ENCODE assay signal across 11 cellular contexts in the genomic region with DNA sequence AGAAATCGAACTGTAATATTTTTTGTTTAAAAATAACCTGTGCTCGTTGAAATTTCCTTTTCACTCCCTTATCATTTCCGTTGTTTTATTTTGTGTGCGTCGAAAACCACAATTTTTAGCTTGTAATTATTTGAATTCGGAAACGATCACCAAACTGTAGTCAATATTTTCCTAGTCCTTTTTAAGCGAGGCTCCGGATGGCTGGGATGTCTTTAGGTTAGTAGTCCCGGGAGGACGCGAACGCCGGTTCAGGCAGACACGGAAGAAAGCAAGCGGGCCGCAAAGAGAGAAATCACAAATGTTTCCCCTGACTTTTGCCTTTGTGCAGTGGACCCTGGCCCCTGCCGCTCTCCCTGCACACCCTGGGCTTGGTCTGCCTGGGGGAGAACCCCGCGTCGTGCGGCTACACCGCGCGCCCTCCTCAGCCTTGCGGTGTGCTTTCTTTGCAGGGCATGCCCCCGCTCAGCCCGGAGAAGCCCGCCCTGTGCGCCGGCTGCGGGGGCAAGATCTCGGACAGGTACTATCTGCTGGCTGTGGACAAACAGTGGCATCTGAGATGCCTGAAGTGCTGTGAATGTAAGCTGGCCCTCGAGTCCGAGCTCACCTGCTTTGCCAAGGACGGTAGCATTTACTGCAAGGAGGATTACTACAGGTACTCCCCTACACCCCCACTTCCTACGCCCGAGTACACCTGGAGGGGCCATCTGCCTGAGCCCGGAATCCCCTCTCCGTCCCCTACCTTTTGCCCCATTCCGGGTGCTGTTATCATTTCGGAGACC. TPM values are rescaled to one million over a fixed set of nuclear protein-coding genes. Genes with fewer than 3 reads are reported as not detected.
DNase-seq lines count a peak whose midpoint lies in the region; ATAC-seq, FAIRE-seq and TF ChIP-seq lines count a peak whose summit lies in the region.
"Had no signal": no experiment of that assay in that cellular context is flagged by ENCODE, and none has a peak within 500 bp of the region (broad histone marks: within the 10 kb centered on the region; RNA-seq: fewer than 3 reads in every experiment).

No MANE protein-coding gene starts in this region.

- peak overlapping the region; percentile 43 to 84 (median 75) for H3K4me3 Mint-ChIP-seq in CD8-positive, alpha-beta memory T cell
- H3K4me3 Mint-ChIP-seq in HFFc6, result peak overlapping the region; percentile 98

- 15% methylated on average over 42 of the region's 42 CpGs for WGBS in K562 (ENCODE audit: insufficient coverage, low coverage, missing lambda C conversion rate)

- H3K36me3 ChIP-seq in CD8-positive, alpha-beta memory T cell (ENCODE audit: insufficient read depth, low read length), result no peaks in the 10 kb centered on the region
- H3K36me3 ChIP-seq in K562 (ENCODE audit: control insufficient read depth, insufficient read depth, low read length), result no peaks in the 10 kb centered on the region
- no peaks in the 10 kb centered on the region for H3K36me3 ChIP-seq in neural cell (ENCODE audit: insufficient read depth, low read length)

- H3K79me2 ChIP-seq in K562 (ENCODE audit: control insufficient read depth, insufficient read depth, low read length), result no peaks in the 10 kb centered on the region
- H3K79me2 ChIP-seq in neural cell (replicated peaks; ENCODE audit: insufficient read depth, low read length), result no peaks in the 10 kb centered on the region

- H3K4me2 ChIP-seq in K562 (ENCODE audit: insufficient read depth, low read length) (peak overlapping the region; percentile 53), neural cell (ENCODE audit: low read length) (no peak overlapping the region)

- H3K36me3 Mint-ChIP-seq in CD8-positive, alpha-beta memory T cell, result no peaks in the 10 kb centered on the region
- peaks cover 66% of the 10 kb centered on the region for H3K36me3 Mint-ChIP-seq in HFFc6 (ENCODE audit: low read depth)

- no peaks in the 10 kb centered on the region for H3K9me3 ChIP-seq in CD8-positive, alpha-beta memory T cell (ENCODE audit: low read length)
- H3K9me3 ChIP-seq in K562 (replicated peaks; ENCODE audit: control insufficient read depth, insufficient read depth, low read depth, low read length) (no peaks in the 10 kb centered on the region), neural cell (ENCODE audit: low read length) (no peaks in the 10 kb centered on the region)

- FAIRE-seq in K562 (lab: Jason Lieb, UNC), result no peak

- H3K4me1 ChIP-seq in CD8-positive, alpha-beta memory T cell (ENCODE audit: insufficient read depth, low read length), result peaks cover 49% of the 10 kb centered on the region
- H3K4me1 ChIP-seq in K562 (replicated peaks in 1 of 2; ENCODE audit: control insufficient read depth in 2 of 2, insufficient read depth in 2 of 2, low read length in 2 of 2), result peaks cover 10 to 33% of the 10 kb centered on the region in 2 experiments; a peak in 4 of 5 replicates

- BruUV-seq in K562 (replicated peaks; lab: Mats Ljungman, UMichigan), result no TSS peak

- in situ Hi-C loops in K562 (cut with MboI), result loop anchor here (5.0 kb wide), 1 partner anchor 397 kb away; no protein-coding TSS in a partner anchor

- H2AFZ ChIP-seq in K562 (ENCODE audit: low read depth, low read length) (no peak overlapping the region), neural cell (ENCODE audit: low read depth, low read length) (no peak overlapping the region)

- DNase-seq in CD8-positive, alpha-beta memory T cell, result no peak
- DNase-seq in HFFc6 (no peak), K562 (ENCODE audit: extremely low read depth in 1 of 4, low spot score in 3 of 4) (no peak), superior temporal gyrus (ENCODE audit: extremely low spot score) (no peak), DMS114 treated with DMSO at 0.1 percent for 48 hours (lab: John Stamatoyannopoulos, UW; ENCODE audit: unreplicated experiment) (no peak), NCI-H524 (lab: John Stamatoyannopoulos, UW) (no peak)
- DNase-seq: NCI-H510A had no signal

- ATAC-seq in K562, result peak; percentile 22
- ATAC-seq in GM18505 (IDR thresholded peaks at IDR 0.05; ENCODE audit: unreplicated experiment), result no peak

- peaks cover 75 to 91% of the 10 kb centered on the region in 2 donors for H3K27me3 Mint-ChIP-seq in CD8-positive, alpha-beta memory T cell
- H3K27me3 Mint-ChIP-seq in HFFc6 (ENCODE audit: insufficient read depth), result peaks cover 5% of the 10 kb centered on the region

- TF ChIP-seq EP300 in K562 (IDR thresholded peaks at IDR 0.05; ENCODE audit: low read length), result no peak
- no peak for TF ChIP-seq EP300 in neural cell (conservative IDR thresholded peaks at IDR 0.05; ENCODE audit: poor library complexity, severe bottlenecking)

- POLR2A ChIA-PET in CD8-positive, alpha-beta memory T cell (lab: Charles Lee), result interaction anchor here (2.3 kb wide), 1 partner anchor 13 kb away, joined by 7 read pairs; no protein-coding TSS in a partner anchor
- POLR2A ChIA-PET in K562 (lab: Yijun Ruan, JAX), result interaction anchor here (0.7 to 0.8 kb wide), 2 partner anchors 17 to 75 kb away, joined by 3 to 4 read pairs; no protein-coding TSS in a partner anchor

- no peaks in the 10 kb centered on the region for H3F3A ChIP-seq in neural cell (ENCODE audit: insufficient read depth, low read length, poor library complexity, severe bottlenecking)

- H4K20me1 ChIP-seq in K562 (replicated peaks; ENCODE audit: control insufficient read depth, insufficient read depth, low read length), result no peaks in the 10 kb centered on the region
- no peaks in the 10 kb centered on the region for H4K20me1 ChIP-seq in neural cell (ENCODE audit: insufficient read depth)

- TF ChIP-seq POLR2A in K562 (conservative IDR thresholded peaks at IDR 0.05) (no peak), GM18505 (IDR thresholded peaks at IDR 0.05; ENCODE audit: borderline replicate concordance, extremely low read depth, insufficient read depth, insufficient read length) (no peak)

- peaks cover 0 to 15% (median 3%) of the 10 kb centered on the region in 5 donors for H3K9me3 Mint-ChIP-seq in CD8-positive, alpha-beta memory T cell
- no peaks in the 10 kb centered on the region for H3K9me3 Mint-ChIP-seq in HFFc6

- TF ChIP-seq RAD21 in K562 (CRISPR knock-in tag; conservative IDR thresholded peaks at IDR 0.05 in 1 of 2, IDR thresholded peaks at IDR 0.05 in 1 of 2), result no peak
- no peak for TF ChIP-seq RAD21 in neural cell (conservative IDR thresholded peaks at IDR 0.05)

- H3K4me3 ChIP-seq in CD8-positive, alpha-beta memory T cell (ENCODE audit: low read length), result no peak overlapping the region
- H3K4me3 ChIP-seq in K562 (no peak overlapping the region), neural cell (ENCODE audit: low read length) (peak overlapping the region; percentile 30)

- peak overlapping the region in 1 of 2 experiments; percentile 41; a peak in 1 of 4 replicates for H3K9ac ChIP-seq in K562 (ENCODE audit: insufficient read depth in 1 of 2, low read depth in 2 of 2, low read length in 2 of 2)
- no peak overlapping the region for H3K9ac ChIP-seq in neural cell (ENCODE audit: low read length)

- peaks cover 53 to 62% (median 62%) of the 10 kb centered on the region in 3 donors for H3K4me1 Mint-ChIP-seq in CD8-positive, alpha-beta memory T cell
- peaks cover 62% of the 10 kb centered on the region for H3K4me1 Mint-ChIP-seq in HFFc6 (ENCODE audit: low read depth)

- H3K9me2 ChIP-seq in neural cell (ENCODE audit: insufficient read depth, low read length), result no peaks in the 10 kb centered on the region

- intact Hi-C loops in K562 (cut with micrococcal nuclease), result loop anchor here (5.0 to 10.0 kb wide), 5 partner anchors 142 to 585 kb away; a partner anchor contains a TSS

- peaks cover 77% of the 10 kb centered on the region for H3K27me3 ChIP-seq in CD8-positive, alpha-beta memory T cell (ENCODE audit: insufficient read depth, low read length, poor library complexity, severe bottlenecking)
- H3K27me3 ChIP-seq in K562 (ENCODE audit: control insufficient read depth in 2 of 2, insufficient read depth in 2 of 2, low read length in 2 of 2), result peaks cover 64 to 75% of the 10 kb centered on the region in 2 experiments
- H3K27me3 ChIP-seq in neural cell (ENCODE audit: insufficient read depth, low read depth, low read length), result peaks cover 80% of the 10 kb centered on the region

- no peak for TF ChIP-seq CTCF in HFFc6 (IDR thresholded peaks at IDR 0.05)
- no peak for TF ChIP-seq CTCF in K562 (IDR thresholded peaks at IDR 0.05 in 2 of 3, conservative IDR thresholded peaks at IDR 0.05 in 1 of 3; ENCODE audit: insufficient read depth in 2 of 3, low read depth in 1 of 3, low read length in 3 of 3)
- TF ChIP-seq CTCF in neural cell (IDR thresholded peaks at IDR 0.05; ENCODE audit: poor library complexity, severe bottlenecking), result no peak

- no peaks in the 10 kb centered on the region for H3K9me1 ChIP-seq in K562 (ENCODE audit: control insufficient read depth, insufficient read depth, low read length)

- H3K27ac Mint-ChIP-seq in CD8-positive, alpha-beta memory T cell, result peak overlapping the region in 1 of 8 donors; percentile 82
- peak overlapping the region; percentile 89 for H3K27ac Mint-ChIP-seq in HFFc6

- CTCF ChIA-PET in CD8-positive, alpha-beta memory T cell (lab: Charles Lee), result interaction anchor here (0.5 kb wide), 1 partner anchor 794 kb away, joined by 3 read pairs; no protein-coding TSS in a partner anchor
- CTCF ChIA-PET in K562 (lab: Yijun Ruan, JAX; ENCODE audit: low intra/inter-chr PET ratio), result interaction anchor here (0.7 kb wide), 1 partner anchor 227 kb away, joined by 3 read pairs; no protein-coding TSS in a partner anchor

- no peak overlapping the region for H3K27ac ChIP-seq in CD8-positive, alpha-beta memory T cell (ENCODE audit: low read depth, low read length)
- H3K27ac ChIP-seq in K562 (ENCODE audit: extremely low read depth, low read depth, low read length) (no peak overlapping the region), neural cell (ENCODE audit: low read length) (no peak overlapping the region)

RNA-seq across cellular contexts. Expression of a gene that starts 2.5 kb away (rescaled TPM):
- total RNA-seq in CD8-positive, alpha-beta memory T cell, result under 1 TPM in 1 of 2 experiments, not detected in 1; 0.07 TPM
- not detected for polyA plus RNA-seq in CD8-positive, alpha-beta memory T cell
- 100 to 1,000 TPM; 126 to 183 (median 174) TPM for total RNA-seq in HFFc6 (2021; fragmentation: NEBNext Ultra II Directional; extraction: Animal tissue kit (Norgen Biotek cat#: 25700))
- total RNA-seq in K562 (2011; cell fraction: chromatin; rRNA removed; ENCODE audit: low replicate concordance), result not detected in 2 replicates
- not detected in 2 replicates for total RNA-seq in K562 (2011; cell fraction: nucleolus; rRNA removed)
- total RNA-seq in K562 (2011; cell fraction: nucleoplasm; rRNA removed), result not detected in 2 replicates
- total RNA-seq in K562 (2014; rRNA removed) (not detected in 2 replicates), K562 (2014; rRNA removed; fragmentation: Illumina TruSeq; extraction: Trizol) (not detected in 2 replicates), K562 (2015; rRNA removed; fragmentation: Illumina TruSeq; extraction: Trizol) (0.04 TPM in 1 of 2 replicates, not detected in the other), K562 (2021) (not detected in 2 replicates)
- polyA plus RNA-seq in K562 (2011; rRNA removed) (not detected in 2 replicates), K562 (2014; fragmentation: Illumina TruSeq; extraction: Trizol) (not detected in 2 replicates), K562 (2014; fragmentation: Nextera tagmentation; extraction: Ambion mirVana) (under 1 TPM; 0.03 TPM), K562 (2014; rRNA removed) (0.21 TPM in 1 of 2 replicates, not detected in the other), neural cell (0.37 and 1.3 TPM in 2 replicates)
- not detected in 2 replicates for polyA plus RNA-seq in K562 (2011; cell fraction: cytosol; rRNA removed)
- polyA plus RNA-seq in K562 (2011; cell fraction: nucleus; rRNA removed), result not detected in 2 replicates
- polyA plus RNA-seq in K562 (2012), result 0.04 and 0.37 TPM in 2 replicates
- polyA minus RNA-seq in K562 (2011; rRNA and poly(A)+ RNA removed), result not detected in 2 replicates
- polyA minus RNA-seq in K562 (2011; cell fraction: cytosol; rRNA and poly(A)+ RNA removed), result not detected in 2 replicates
- polyA minus RNA-seq in K562 (2011; cell fraction: nucleus; rRNA and poly(A)+ RNA removed), result not detected in 2 replicates
- 0.69 and 2.2 TPM in 2 replicates for polyA minus RNA-seq in neural cell
- total RNA-seq: dermis microvascular lymphatic vessel endothelial cell, LHCN-M2 had no signal

RNA-seq across cellular contexts. Expression of a gene that starts 17.3 kb away (rescaled TPM):
- 1 to 10 TPM; 2.9 TPM for total RNA-seq in CD8-positive, alpha-beta memory T cell
- polyA plus RNA-seq in CD8-positive, alpha-beta memory T cell, result not detected
- total RNA-seq in HFFc6 (2021; fragmentation: NEBNext Ultra II Directional; extraction: Animal tissue kit (Norgen Biotek cat#: 25700)), result 10 to 100 TPM; 18.6 to 21.8 (median 19.9) TPM
- total RNA-seq in K562 (2011; cell fraction: chromatin; rRNA removed; ENCODE audit: low replicate concordance), result not detected in 2 replicates
- total RNA-seq in K562 (2011; cell fraction: nucleolus; rRNA removed), result not detected in 2 replicates
- total RNA-seq in K562 (2011; cell fraction: nucleoplasm; rRNA removed), result not detected in 2 replicates
- total RNA-seq in K562 (2014; rRNA removed) (0.45 and 3.1 TPM in 2 replicates), K562 (2014; rRNA removed; fragmentation: Illumina TruSeq; extraction: Trizol) (0.73 and 1.6 TPM in 2 replicates), K562 (2015; rRNA removed; fragmentation: Illumina TruSeq; extraction: Trizol) (3.0 and 3.2 TPM in 2 replicates), K562 (2021) (1.5 and 1.9 TPM in 2 replicates)
- polyA plus RNA-seq in K562 (2011; rRNA removed) (0.65 and 2.3 TPM in 2 replicates), K562 (2014; fragmentation: Illumina TruSeq; extraction: Trizol) (0.31 and 0.96 TPM in 2 replicates), K562 (2014; fragmentation: Nextera tagmentation; extraction: Ambion mirVana) (1 to 10 TPM; 1.8 to 2.5 TPM), K562 (2014; rRNA removed) (3.2 and 5.8 TPM in 2 replicates), neural cell (1.1 and 2.6 TPM in 2 replicates)
- polyA plus RNA-seq in K562 (2011; cell fraction: cytosol; rRNA removed), result 0.81 and 1.6 TPM in 2 replicates
- polyA plus RNA-seq in K562 (2011; cell fraction: nucleus; rRNA removed), result not detected in 2 replicates
- 3.0 and 5.0 TPM in 2 replicates for polyA plus RNA-seq in K562 (2012)
- polyA minus RNA-seq in K562 (2011; rRNA and poly(A)+ RNA removed), result 1.1 TPM in 1 of 2 replicates, not detected in the other
- not detected in 2 replicates for polyA minus RNA-seq in K562 (2011; cell fraction: cytosol; rRNA and poly(A)+ RNA removed)
- polyA minus RNA-seq in K562 (2011; cell fraction: nucleus; rRNA and poly(A)+ RNA removed), result not detected in 2 replicates
- polyA minus RNA-seq in neural cell, result not detected in 2 replicates

Comparison
In these comparisons a context has a peak if more than half of its experiments do, and no peak if none do; other contexts are left out.
1. RNA of a gene that starts 2.5 kb away (total RNA-seq): 126 to 183 TPM in HFFc6; 0.07 TPM in CD8-positive, alpha-beta memory T cell and 0.04 TPM in K562; every median in the first group is over 100 times any median in the second.
2. RNA of a gene that starts 17.3 kb away (total RNA-seq): 18.6 to 21.8 TPM in HFFc6; 0.45 to 3.2 TPM in K562 and 2.9 TPM in CD8-positive, alpha-beta memory T cell; every median in the first group is over 4 times any median in the second.